17 cellular contexts compared by ENCODE assay signal in genomic region chr11:69355959-69356702, GRCh38.
"Had no signal": no experiment of that assay in that cellular context is flagged by ENCODE, and none has a peak within 500 bp of the region (broad histone marks: within the 10 kb centered on the region; RNA-seq: fewer than 3 reads in every experiment).

No MANE protein-coding gene starts in this region.

- DNase-seq: activated CD4-positive, alpha-beta T cell treated with anti-CD3 and anti-CD28 coated beads for 36 hours; activated CD4-positive, alpha-beta T cell treated with anti-CD3 and anti-CD28 coated beads, Interleukin-2, amount 50 U/mL, for 48 hours; activated effector memory CD4-positive, alpha-beta T cell treated with Interleukin-2 at 50 U/mL for 16 hours; activated T-cell treated with anti-CD3 and anti-CD28 coated beads, Interleukin-2, amount 50 U/mL, for 72 hours; central memory CD4-positive, alpha-beta T cell; esophagus squamous epithelium; left cardiac atrium; mesendoderm; mucosa of descending colon; sigmoid colon; stimulated activated CD4-positive, alpha-beta T cell treated with anti-CD3 and anti-CD28 coated beads, Interleukin-4, amount 100 ng/mL, for 1 hour; stimulated activated naive CD4-positive, alpha-beta T cell treated with Interleukin-2 at 50 U/mL for 16 hours; T1000 had no signal

- H3K27me3 ChIP-seq: sigmoid colon, upper lobe of left lung had no signal

- H3K36me3 ChIP-seq: esophagus squamous epithelium, heart right ventricle, sigmoid colon, thoracic aorta, upper lobe of left lung had no signal

- H3K27ac ChIP-seq: dorsolateral prefrontal cortex, esophagus squamous epithelium, heart right ventricle, sigmoid colon, thoracic aorta, upper lobe of left lung had no signal

- H3K4me1 ChIP-seq: sigmoid colon, upper lobe of left lung had no signal

- ATAC-seq: activated CD4-positive, alpha-beta T cell treated with anti-CD3 and anti-CD28 coated beads for 36 hours; activated T-cell treated with anti-CD3 and anti-CD28 coated beads, Interleukin-2, amount 50 U/mL, for 72 hours; heart right ventricle; left cardiac atrium; mucosa of descending colon had no signal

- H3K4me3 ChIP-seq: dorsolateral prefrontal cortex, esophagus squamous epithelium, heart right ventricle, mucosa of descending colon, sigmoid colon, thoracic aorta, upper lobe of left lung had no signal
